Comparison of ENCODE assay signal across 20 cellular contexts in genomic region chr10:7195118-7195517, GRCh38.
A peak's percentile ranks its signal among the peaks of the same experiment; 100 is the strongest.
DNase-seq lines count a peak whose midpoint lies in the region; ATAC-seq and TF ChIP-seq lines count a peak whose summit lies in the region.
"Had no signal": no experiment of that assay in that cellular context is flagged by ENCODE, and none has a peak within 500 bp of the region (broad histone marks: within the 10 kb centered on the region; RNA-seq: fewer than 3 reads in every experiment).

No MANE protein-coding gene starts in this region.

- intact Hi-C loops in activated CD4-positive, alpha-beta T cell treated with anti-CD3 and anti-CD28 coated beads for 36 hours (cut with DNase I, micrococcal nuclease): no loop called here
- intact Hi-C loops in activated CD8-positive, alpha-beta T cell treated with anti-CD3 and anti-CD28 coated beads for 36 hours (cut with micrococcal nuclease): no loop called here

- peaks cover 56% of the 10 kb centered on the region for H3K4me1 Mint-ChIP-seq in activated CD4-positive, alpha-beta T cell treated with anti-CD3 and anti-CD28 coated beads for 36 hours
- H3K4me1 Mint-ChIP-seq in activated naive CD8-positive, alpha-beta T cell treated with anti-CD3 and anti-CD28 coated beads, Interleukin-2, amount 10 ng/mL, durations not matched to agents 7 days and 5 days: peaks cover 53% of the 10 kb centered on the region
- peaks cover 64% of the 10 kb centered on the region for H3K4me1 Mint-ChIP-seq in activated naive CD8-positive, alpha-beta T cell treated with anti-CD3 and anti-CD28 coated beads, Interleukin-2, amount 50 U/mL, for 24 hours
- peaks cover 57% of the 10 kb centered on the region for H3K4me1 Mint-ChIP-seq in activated CD8-positive, alpha-beta T cell treated with anti-CD3 and anti-CD28 coated beads for 36 hours (ENCODE audit: low read depth)
- H3K4me1 Mint-ChIP-seq in naive thymus-derived CD8-positive, alpha-beta T cell: peaks cover 41 to 73% (median 68%) of the 10 kb centered on the region in 4 donors
- peaks cover 69% of the 10 kb centered on the region for H3K4me1 Mint-ChIP-seq in activated T-cell treated with anti-CD3 and anti-CD28 coated beads, Interleukin-2, amount 50 U/mL, for 4 hours (ENCODE audit: low read depth)

- POLR2A ChIA-PET in activated CD4-positive, alpha-beta T cell treated with anti-CD3 and anti-CD28 coated beads for 36 hours (lab: Charles Lee): no interaction called here
- POLR2A ChIA-PET in activated naive CD8-positive, alpha-beta T cell treated with anti-CD3 and anti-CD28 coated beads, Interleukin-2, amount 10 ng/mL, durations not matched to agents 7 days and 5 days (lab: Charles Lee): no interaction called here
- POLR2A ChIA-PET in activated CD8-positive, alpha-beta T cell treated with anti-CD3 and anti-CD28 coated beads for 36 hours (lab: Charles Lee): interaction anchor here (0.9 to 1.1 kb wide), 2 partner anchors 10 to 74 kb away, joined by 3 read pairs; no protein-coding TSS in a partner anchor
- POLR2A ChIA-PET in naive thymus-derived CD8-positive, alpha-beta T cell (lab: Charles Lee): no interaction called here

- ATAC-seq in activated CD4-positive, alpha-beta T cell treated with anti-CD3 and anti-CD28 coated beads for 36 hours: no peak
- ATAC-seq in activated naive CD8-positive, alpha-beta T cell treated with anti-CD3 and anti-CD28 coated beads, Interleukin-2, amount 10 ng/mL, durations not matched to agents 7 days and 5 days (ENCODE audit: low read depth): no peak
- no peak for ATAC-seq in activated naive CD8-positive, alpha-beta T cell treated with anti-CD3 and anti-CD28 coated beads, Interleukin-2, amount 50 U/mL, for 24 hours
- no peak for ATAC-seq in activated CD8-positive, alpha-beta T cell treated with anti-CD3 and anti-CD28 coated beads for 36 hours
- ATAC-seq in naive thymus-derived CD8-positive, alpha-beta T cell: no peak
- ATAC-seq in activated T-cell treated with anti-CD3 and anti-CD28 coated beads, Interleukin-2, amount 50 U/mL, for 4 hours: no peak

- H3K4me3 Mint-ChIP-seq in activated CD4-positive, alpha-beta T cell treated with anti-CD3 and anti-CD28 coated beads for 36 hours: no peak overlapping the region
- no peak overlapping the region for H3K4me3 Mint-ChIP-seq in activated naive CD8-positive, alpha-beta T cell treated with anti-CD3 and anti-CD28 coated beads, Interleukin-2, amount 10 ng/mL, durations not matched to agents 7 days and 5 days
- no peak overlapping the region for H3K4me3 Mint-ChIP-seq in activated naive CD8-positive, alpha-beta T cell treated with anti-CD3 and anti-CD28 coated beads, Interleukin-2, amount 50 U/mL, for 24 hours
- H3K4me3 Mint-ChIP-seq in activated CD8-positive, alpha-beta T cell treated with anti-CD3 and anti-CD28 coated beads for 36 hours: no peak overlapping the region
- peak overlapping the region in 8 of 10 donors; percentile 30 to 85 (median 53) for H3K4me3 Mint-ChIP-seq in naive thymus-derived CD8-positive, alpha-beta T cell
- H3K4me3 Mint-ChIP-seq in activated T-cell treated with anti-CD3 and anti-CD28 coated beads, Interleukin-2, amount 50 U/mL, for 4 hours: no peak overlapping the region

- peaks cover 31% of the 10 kb centered on the region for H3K9me3 Mint-ChIP-seq in activated CD4-positive, alpha-beta T cell treated with anti-CD3 and anti-CD28 coated beads for 36 hours (ENCODE audit: low read depth)
- H3K9me3 Mint-ChIP-seq in activated naive CD8-positive, alpha-beta T cell treated with anti-CD3 and anti-CD28 coated beads, Interleukin-2, amount 10 ng/mL, durations not matched to agents 7 days and 5 days: peaks cover 13% of the 10 kb centered on the region
- H3K9me3 Mint-ChIP-seq in activated naive CD8-positive, alpha-beta T cell treated with anti-CD3 and anti-CD28 coated beads, Interleukin-2, amount 50 U/mL, for 24 hours: peaks cover 29% of the 10 kb centered on the region
- H3K9me3 Mint-ChIP-seq in activated CD8-positive, alpha-beta T cell treated with anti-CD3 and anti-CD28 coated beads for 36 hours: peaks cover 27% of the 10 kb centered on the region
- peaks cover 0 to 21% (median 0%) of the 10 kb centered on the region in 9 donors for H3K9me3 Mint-ChIP-seq in naive thymus-derived CD8-positive, alpha-beta T cell
- H3K9me3 Mint-ChIP-seq in activated T-cell treated with anti-CD3 and anti-CD28 coated beads, Interleukin-2, amount 50 U/mL, for 4 hours: peaks cover 9% of the 10 kb centered on the region
- H3K9me3 Mint-ChIP-seq: CD8-positive, alpha-beta memory T cell had no signal

- CTCF ChIA-PET in activated CD4-positive, alpha-beta T cell treated with anti-CD3 and anti-CD28 coated beads for 36 hours (lab: Charles Lee): no interaction called here
- CTCF ChIA-PET in activated CD8-positive, alpha-beta T cell treated with anti-CD3 and anti-CD28 coated beads for 36 hours (lab: Charles Lee): interaction anchor here (2.0 kb wide), 1 partner anchor 74 kb away, joined by 8 read pairs; no protein-coding TSS in a partner anchor

- DNase-seq in activated CD4-positive, alpha-beta T cell treated with anti-CD3 and anti-CD28 coated beads for 36 hours: no peak
- DNase-seq in activated CD4-positive, alpha-beta T cell treated with anti-CD3 and anti-CD28 coated beads, Interleukin-2, amount 50 U/mL, for 48 hours: no peak
- DNase-seq in activated naive CD8-positive, alpha-beta T cell treated with anti-CD3 and anti-CD28 coated beads, Interleukin-2, amount 10 ng/mL, durations not matched to agents 7 days and 5 days: no peak
- DNase-seq in activated naive CD8-positive, alpha-beta T cell treated with anti-CD3 and anti-CD28 coated beads, Interleukin-2, amount 50 U/mL, for 24 hours: no peak
- DNase-seq in activated CD8-positive, alpha-beta T cell treated with anti-CD3 and anti-CD28 coated beads for 36 hours: no peak
- no peak for DNase-seq in naive thymus-derived CD8-positive, alpha-beta T cell
- DNase-seq in NCI-H2196 (lab: John Stamatoyannopoulos, UW; ENCODE audit: unreplicated experiment): no peak
- no peak for DNase-seq in activated T-cell treated with anti-CD3 and anti-CD28 coated beads, Interleukin-2, amount 50 U/mL, for 4 hours
- DNase-seq: 8988T; Calu3; CD8-positive, alpha-beta memory T cell; DMS153; Karpas-422; NCI-H1417; NCI-H1694 treated with DMSO at 0.1 percent for 48 hours; NCI-H2081 treated with DMSO at 0.1 percent for 48 hours; NCI-H2171 treated with DMSO at 0.1 percent for 48 hours; NCI-H446; NCI-H526; Peyer's patch had no signal

- no peak for TF ChIP-seq CTCF in activated CD8-positive, alpha-beta T cell treated with anti-CD3 and anti-CD28 coated beads for 36 hours (IDR thresholded peaks at IDR 0.05)

- peak overlapping the region; percentile 56 for H3K27ac Mint-ChIP-seq in activated CD4-positive, alpha-beta T cell treated with anti-CD3 and anti-CD28 coated beads for 36 hours
- peak overlapping the region; percentile 99 for H3K27ac Mint-ChIP-seq in activated naive CD8-positive, alpha-beta T cell treated with anti-CD3 and anti-CD28 coated beads, Interleukin-2, amount 10 ng/mL, durations not matched to agents 7 days and 5 days
- no peak overlapping the region for H3K27ac Mint-ChIP-seq in activated naive CD8-positive, alpha-beta T cell treated with anti-CD3 and anti-CD28 coated beads, Interleukin-2, amount 50 U/mL, for 24 hours
- peak overlapping the region; percentile 9 for H3K27ac Mint-ChIP-seq in activated CD8-positive, alpha-beta T cell treated with anti-CD3 and anti-CD28 coated beads for 36 hours
- peak overlapping the region in 9 of 10 donors; percentile 31 to 99 (median 69) for H3K27ac Mint-ChIP-seq in naive thymus-derived CD8-positive, alpha-beta T cell

- H3K27me3 Mint-ChIP-seq in activated CD4-positive, alpha-beta T cell treated with anti-CD3 and anti-CD28 coated beads for 36 hours: no peaks in the 10 kb centered on the region
- H3K27me3 Mint-ChIP-seq in activated naive CD8-positive, alpha-beta T cell treated with anti-CD3 and anti-CD28 coated beads, Interleukin-2, amount 10 ng/mL, durations not matched to agents 7 days and 5 days: no peaks in the 10 kb centered on the region
- no peaks in the 10 kb centered on the region for H3K27me3 Mint-ChIP-seq in activated naive CD8-positive, alpha-beta T cell treated with anti-CD3 and anti-CD28 coated beads, Interleukin-2, amount 50 U/mL, for 24 hours
- H3K27me3 Mint-ChIP-seq in activated CD8-positive, alpha-beta T cell treated with anti-CD3 and anti-CD28 coated beads for 36 hours: no peaks in the 10 kb centered on the region
- H3K27me3 Mint-ChIP-seq in naive thymus-derived CD8-positive, alpha-beta T cell: no peaks in the 10 kb centered on the region
- H3K27me3 Mint-ChIP-seq in activated T-cell treated with anti-CD3 and anti-CD28 coated beads, Interleukin-2, amount 50 U/mL, for 4 hours (ENCODE audit: low read depth): no peaks in the 10 kb centered on the region

- peaks cover 68% of the 10 kb centered on the region for H3K36me3 Mint-ChIP-seq in activated CD4-positive, alpha-beta T cell treated with anti-CD3 and anti-CD28 coated beads for 36 hours (ENCODE audit: low read depth)
- peaks cover 78% of the 10 kb centered on the region for H3K36me3 Mint-ChIP-seq in activated naive CD8-positive, alpha-beta T cell treated with anti-CD3 and anti-CD28 coated beads, Interleukin-2, amount 10 ng/mL, durations not matched to agents 7 days and 5 days
- peaks cover 88% of the 10 kb centered on the region for H3K36me3 Mint-ChIP-seq in activated naive CD8-positive, alpha-beta T cell treated with anti-CD3 and anti-CD28 coated beads, Interleukin-2, amount 50 U/mL, for 24 hours (ENCODE audit: low read depth)
- peaks cover 81% of the 10 kb centered on the region for H3K36me3 Mint-ChIP-seq in activated CD8-positive, alpha-beta T cell treated with anti-CD3 and anti-CD28 coated beads for 36 hours (ENCODE audit: low read depth)
- H3K36me3 Mint-ChIP-seq in naive thymus-derived CD8-positive, alpha-beta T cell: peaks cover 31 to 51% (median 47%) of the 10 kb centered on the region in 3 donors
- H3K36me3 Mint-ChIP-seq in activated T-cell treated with anti-CD3 and anti-CD28 coated beads, Interleukin-2, amount 50 U/mL, for 4 hours (ENCODE audit: insufficient read depth): peaks cover 52% of the 10 kb centered on the region

Comparison
In these comparisons a context has a peak if more than half of its experiments do, and no peak if none do; other contexts are left out.
1. H3K4me3 Mint-ChIP-seq: peak in naive thymus-derived CD8-positive, alpha-beta T cell (8 of 10); none in activated CD4-positive, alpha-beta T cell treated with anti-CD3 and anti-CD28 coated beads for 36 hours (single experiment), activated naive CD8-positive, alpha-beta T cell treated with anti-CD3 and anti-CD28 coated beads, Interleukin-2, amount 10 ng/mL, durations not matched to agents 7 days and 5 days (single experiment), activated naive CD8-positive, alpha-beta T cell treated with anti-CD3 and anti-CD28 coated beads, Interleukin-2, amount 50 U/mL, for 24 hours (single experiment), activated CD8-positive, alpha-beta T cell treated with anti-CD3 and anti-CD28 coated beads for 36 hours (single experiment) and activated T-cell treated with anti-CD3 and anti-CD28 coated beads, Interleukin-2, amount 50 U/mL, for 4 hours (single experiment).